ENCODE assay signal across 15 cellular contexts in the genomic region with DNA sequence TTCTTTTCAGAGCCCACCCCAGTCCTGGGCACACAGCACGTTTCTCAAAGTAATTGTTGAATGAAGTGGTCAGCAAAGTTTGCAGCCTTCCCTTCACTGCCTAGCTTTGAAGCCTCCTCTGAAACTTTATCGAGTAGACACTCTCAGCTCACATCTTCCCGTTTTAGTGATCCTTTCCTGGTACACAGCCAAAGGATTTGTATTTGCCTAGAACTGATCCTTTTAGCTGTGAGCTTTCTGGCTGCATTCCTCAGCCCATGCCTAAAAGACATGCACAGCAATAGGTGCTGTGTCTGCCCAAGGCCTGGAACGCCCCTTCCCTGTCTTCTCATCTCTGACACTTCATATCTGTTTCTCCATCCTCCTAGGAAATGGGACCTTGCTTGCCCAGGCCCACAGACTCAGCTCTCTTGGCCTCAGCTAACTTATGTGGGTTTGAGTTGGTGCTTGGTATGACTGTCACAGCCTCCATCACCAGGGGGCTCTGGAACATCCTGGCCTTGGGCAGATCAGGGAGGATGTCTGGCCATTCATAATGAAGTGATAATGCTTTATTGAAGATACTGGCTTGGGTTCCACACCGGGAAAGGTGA.
DNase-seq lines count a peak whose midpoint lies in the region; ATAC-seq, FAIRE-seq and TF ChIP-seq lines count a peak whose summit lies in the region.
"Had no signal": no experiment of that assay in that cellular context is flagged by ENCODE, and none has a peak within 500 bp of the region (broad histone marks: within the 10 kb centered on the region; RNA-seq: fewer than 3 reads in every experiment).

No MANE protein-coding gene starts in this region.

- H3K4me1 ChIP-seq in HepG2 (ENCODE audit: insufficient read depth, low read length) (peaks cover 16% of the 10 kb centered on the region), H9 (ENCODE audit: insufficient read depth, low read length) (no peaks in the 10 kb centered on the region), mesendoderm (ENCODE audit: control insufficient read depth, low read depth, low read length) (no peaks in the 10 kb centered on the region)
- H3K4me1 ChIP-seq: gastrocnemius medialis had no signal

- no peaks in the 10 kb centered on the region for H3K9me3 Mint-ChIP-seq in IgD-negative memory B cell
- H3K9me3 Mint-ChIP-seq in stimulated activated memory B cell treated with anti-CD40 and anti-IgM and Interleukin-4, amounts not matched to agents 10 μg/mL and 1 μg/mL and 100 μg/mL, for 72 hours = no peaks in the 10 kb centered on the region
- H3K9me3 Mint-ChIP-seq in H9 = no peaks in the 10 kb centered on the region; a peak in 2 of 5 replicates

- H3K27ac Mint-ChIP-seq in IgD-negative memory B cell = peak overlapping the region; percentile 19 to 59 (median 44)
- peak overlapping the region; percentile 7 for H3K27ac Mint-ChIP-seq in stimulated activated memory B cell treated with anti-CD40 and anti-IgM and Interleukin-4, amounts not matched to agents 10 μg/mL and 1 μg/mL and 100 μg/mL, for 72 hours
- no peak overlapping the region for H3K27ac Mint-ChIP-seq in H9

- H3K4me3 ChIP-seq in WERI-Rb-1 (ENCODE audit: low read depth, low read length) = no peak overlapping the region
- peak overlapping the region in 1 of 3 experiments; percentile 53; a peak in 2 of 6 replicates for H3K4me3 ChIP-seq in HepG2 (replicated peaks in 1 of 3; ENCODE audit: insufficient read depth in 1 of 3, low read depth in 2 of 3, low read length in 3 of 3)
- H3K4me3 ChIP-seq in mesendoderm (ENCODE audit: low read length) = no peak overlapping the region
- H3K4me3 ChIP-seq: gastrocnemius medialis had no signal

- H3K4me3 Mint-ChIP-seq in IgD-negative memory B cell (peak overlapping the region in 1 of 4 donors; percentile 30), H9 (no peak overlapping the region)
- H3K4me3 Mint-ChIP-seq in stimulated activated memory B cell treated with anti-CD40 and anti-IgM and Interleukin-4, amounts not matched to agents 10 μg/mL and 1 μg/mL and 100 μg/mL, for 72 hours = no peak overlapping the region

- H3K23ac ChIP-seq in H9 (ENCODE audit: insufficient read length, low read depth, low read length) (no peak overlapping the region), mesendoderm (ENCODE audit: low read length) (no peak overlapping the region)

- no peaks in the 10 kb centered on the region for H3K79me1 ChIP-seq in H9 (ENCODE audit: insufficient read depth, low read depth, low read length, poor library complexity, severe bottlenecking)
- no peaks in the 10 kb centered on the region for H3K79me1 ChIP-seq in mesendoderm (ENCODE audit: low read length)

- TF ChIP-seq POLR2A in HepG2 (IDR thresholded peaks at IDR 0.05; ENCODE audit: insufficient read depth in 1 of 2, low read depth in 2 of 2, low read length in 2 of 2) = no peak

- no peak overlapping the region for H3T11ph ChIP-seq in H9 (ENCODE audit: low read length)

- H2AFZ ChIP-seq in HepG2 (ENCODE audit: low read length) (peak overlapping the region; percentile 58), H9 (ENCODE audit: low read length) (no peak overlapping the region)

- POLR2A ChIA-PET in HepG2 (lab: Yijun Ruan, JAX) = no interaction called here

- TF ChIP-seq EP300 in HepG2 (IDR thresholded peaks at IDR 0.05; ENCODE audit: low read depth in 2 of 2, low read length in 2 of 2) = no peak
- no peak for TF ChIP-seq EP300 in HepG2 (CRISPR knock-in tag; IDR thresholded peaks at IDR 0.05; ENCODE audit: borderline replicate concordance)

- H3K27me3 Mint-ChIP-seq in IgD-negative memory B cell (peaks cover 2% of the 10 kb centered on the region), H9 (ENCODE audit: low read depth) (peaks cover 5% of the 10 kb centered on the region)
- no peaks in the 10 kb centered on the region for H3K27me3 Mint-ChIP-seq in stimulated activated memory B cell treated with anti-CD40 and anti-IgM and Interleukin-4, amounts not matched to agents 10 μg/mL and 1 μg/mL and 100 μg/mL, for 72 hours

- H3K4ac ChIP-seq in H9 (ENCODE audit: low read depth, low read length) = no peak overlapping the region
- no peak overlapping the region for H3K4ac ChIP-seq in mesendoderm (ENCODE audit: low read depth, low read length)

- H3K23me2 ChIP-seq in H9 (ENCODE audit: insufficient read length, low read depth, low read length, poor library complexity, severe bottlenecking) = no peaks in the 10 kb centered on the region

- no peak overlapping the region for H3K27ac ChIP-seq in WERI-Rb-1
- H3K27ac ChIP-seq in HepG2 (ENCODE audit: extremely low read length, insufficient read depth, low read length) = no peak overlapping the region
- H3K27ac ChIP-seq in H9 (ENCODE audit: insufficient read length, low read depth, low read length) = no peak overlapping the region
- H3K27ac ChIP-seq in mesendoderm (ENCODE audit: low read depth, low read length) = no peak overlapping the region
- H3K27ac ChIP-seq: gastrocnemius medialis had no signal

- H3K79me2 ChIP-seq in HepG2 (ENCODE audit: insufficient read depth, low read length) = no peaks in the 10 kb centered on the region
- no peaks in the 10 kb centered on the region for H3K79me2 ChIP-seq in H9 (ENCODE audit: insufficient read depth, low read length)
- H3K79me2 ChIP-seq in mesendoderm (ENCODE audit: control insufficient read depth, insufficient read depth, low read length) = no peaks in the 10 kb centered on the region

- DNase-seq in WERI-Rb-1 (no peak), HepG2 (ENCODE audit: low spot score) (no peak), H9 (no peak), NCI-H774 (lab: John Stamatoyannopoulos, UW) (no peak), mesendoderm (no peak)
- DNase-seq: activated gamma-delta T cell treated with Interleukin-2 at 50 U/mL for 16 hours, DMS79, SHP77 had no signal

- H3K9me3 ChIP-seq in WERI-Rb-1 (ENCODE audit: severe bottlenecking) (no peaks in the 10 kb centered on the region), HepG2 (ENCODE audit: low read length) (peaks cover 4% of the 10 kb centered on the region; the same call in 1 of the 2 replicates), H9 (ENCODE audit: control insufficient read depth, low read depth, low read length) (no peaks in the 10 kb centered on the region)
- H3K9me3 ChIP-seq: gastrocnemius medialis had no signal

- H4K5ac ChIP-seq in H9 (ENCODE audit: insufficient read length, low read depth, low read length) (no peak overlapping the region), mesendoderm (ENCODE audit: low read length) (no peak overlapping the region)

- in situ Hi-C loops in HepG2 (cut with HindIII; ENCODE audit: extremely low pct_ligation_motif_present, low pct_unique_long_range_greater_than_20kb) = no loop called here

- no peak overlapping the region for H2AK5ac ChIP-seq in H9 (ENCODE audit: insufficient read length, low read length)
- H2AK5ac ChIP-seq in mesendoderm (ENCODE audit: low read length) = no peak overlapping the region

- no peak overlapping the region for H2BK20ac ChIP-seq in H9 (ENCODE audit: low read depth, low read length, poor library complexity, severe bottlenecking)

- no peak overlapping the region for H2BK15ac ChIP-seq in H9 (ENCODE audit: low read depth, low read length)
- no peak overlapping the region for H2BK15ac ChIP-seq in mesendoderm (replicated peaks; ENCODE audit: low read depth)

- H2BK5ac ChIP-seq in H9 (ENCODE audit: insufficient read length, low read length) (no peak overlapping the region), mesendoderm (ENCODE audit: low read length) (no peak overlapping the region)

- ATAC-seq in HepG2 (peak; percentile 63), GM18861 (IDR thresholded peaks at IDR 0.05; ENCODE audit: unreplicated experiment) (no peak)
- no peak for ATAC-seq in stimulated activated memory B cell treated with anti-CD40 and anti-IgM and Interleukin-4, amounts not matched to agents 10 μg/mL and 1 μg/mL and 100 μg/mL, for 72 hours
- ATAC-seq: activated CD4-positive, CD25-positive, alpha-beta regulatory T cell treated with anti-CD3 and anti-CD28 coated beads, Interleukin-2, amount 50 U/mL, for 24 hours had no signal

- peaks cover 3% of the 10 kb centered on the region for H3K36me3 Mint-ChIP-seq in IgD-negative memory B cell
- no peaks in the 10 kb centered on the region for H3K36me3 Mint-ChIP-seq in stimulated activated memory B cell treated with anti-CD40 and anti-IgM and Interleukin-4, amounts not matched to agents 10 μg/mL and 1 μg/mL and 100 μg/mL, for 72 hours
- H3K36me3 Mint-ChIP-seq in H9 (ENCODE audit: insufficient read depth in 1 of 3, low read depth in 3 of 3) = no peaks in the 10 kb centered on the region

- no peak for TF ChIP-seq RAD21 in HepG2 (CRISPR knock-in tag; IDR thresholded peaks at IDR 0.05)

- WGBS in HepG2 (ENCODE audit: low lambda C conversion rate) = 20% methylated on average over 5 of the region's 5 CpGs
- no CpG with 5 or more reads among the region's 5 CpGs for WGBS in H9 (ENCODE audit: extremely low coverage, insufficient read length, low lambda C conversion rate)
- WGBS in mesendoderm (ENCODE audit: extremely low coverage, insufficient coverage, low lambda C conversion rate) = no CpG with 5 or more reads among the region's 5 CpGs

- BruUV-seq in HepG2 (replicated peaks; lab: Mats Ljungman, UMichigan) = no TSS peak

- H4K8ac ChIP-seq in H9 (replicated peaks; ENCODE audit: insufficient read length, low read depth, low read length) = no peak overlapping the region
- no peak overlapping the region for H4K8ac ChIP-seq in mesendoderm (ENCODE audit: low read depth, low read length)

- H2BK120ac ChIP-seq in H9 (ENCODE audit: low read depth, low read length, poor library complexity, severe bottlenecking) (no peak overlapping the region), mesendoderm (ENCODE audit: low read depth, low read length) (no peak overlapping the region)

- CTCF ChIA-PET in HepG2 (lab: Yijun Ruan, JAX; ENCODE audit: low intra/inter-chr PET ratio, low total read pairs) = no interaction called here

- no peak overlapping the region for H3K56ac ChIP-seq in H9 (ENCODE audit: insufficient read length, low read depth, low read length)
- H3K56ac ChIP-seq in mesendoderm (ENCODE audit: low read length) = no peak overlapping the region

- H3K4me2 ChIP-seq in HepG2 (ENCODE audit: low read depth, low read length) (peak overlapping the region; percentile 77), H9 (ENCODE audit: insufficient read depth, insufficient read length, low read length) (no peak overlapping the region), mesendoderm (ENCODE audit: low read length) (no peak overlapping the region)

- H4K91ac ChIP-seq in H9 (ENCODE audit: insufficient read length, low read depth, low read length) = no peak overlapping the region

- H3K36me3 ChIP-seq in WERI-Rb-1 = no peaks in the 10 kb centered on the region
- H3K36me3 ChIP-seq in HepG2 (replicated peaks in 1 of 2; ENCODE audit: control insufficient read depth in 1 of 2, insufficient read depth in 2 of 2, low read length in 2 of 2) = no peaks in the 10 kb centered on the region
- no peaks in the 10 kb centered on the region for H3K36me3 ChIP-seq in mesendoderm (ENCODE audit: control insufficient read depth, insufficient read depth, low read length)
- H3K36me3 ChIP-seq: gastrocnemius medialis had no signal

- H4K20me1 ChIP-seq in HepG2 (ENCODE audit: insufficient read depth, low read length) (no peaks in the 10 kb centered on the region), H9 (ENCODE audit: control insufficient read depth, insufficient read depth, insufficient read length) (no peaks in the 10 kb centered on the region)

- intact Hi-C loops in HepG2 (cut with micrococcal nuclease; ENCODE audit: unreplicated experiment) = no loop called here

- H3K27me3 ChIP-seq in WERI-Rb-1 (ENCODE audit: insufficient read depth, low read depth, severe bottlenecking) (no peaks in the 10 kb centered on the region), HepG2 (ENCODE audit: control insufficient read depth in 1 of 2, insufficient read depth in 2 of 2, low read length in 2 of 2) (peaks cover 3 to 22% of the 10 kb centered on the region in 2 experiments; a peak in 3 of 5 replicates), H9 (ENCODE audit: insufficient read depth, low read length) (no peaks in the 10 kb centered on the region), mesendoderm (ENCODE audit: insufficient read depth, low read length, poor library complexity) (no peaks in the 10 kb centered on the region)

- H3K9ac ChIP-seq in HepG2 (ENCODE audit: insufficient read depth, low read depth, low read length) (no peak overlapping the region), H9 (ENCODE audit: extremely low read depth, insufficient read length, low read length) (no peak overlapping the region), mesendoderm (ENCODE audit: low read length) (no peak overlapping the region)

- H3K14ac ChIP-seq in H9 (ENCODE audit: insufficient read depth, low read length) = no peak overlapping the region

- FAIRE-seq in HepG2 (lab: Jason Lieb, UNC) = peak; percentile 39
- FAIRE-seq: colon, HTR-8/SVneo had no signal

- H3K4me1 Mint-ChIP-seq in IgD-negative memory B cell (peaks cover 11 to 29% (median 22%) of the 10 kb centered on the region in 3 donors), H9 (peaks cover 0 to 15% of the 10 kb centered on the region in 2 experiments; a peak in 2 of 4 replicates)
- H3K4me1 Mint-ChIP-seq in stimulated activated memory B cell treated with anti-CD40 and anti-IgM and Interleukin-4, amounts not matched to agents 10 μg/mL and 1 μg/mL and 100 μg/mL, for 72 hours = peaks cover 49% of the 10 kb centered on the region

- H3K18ac ChIP-seq in H9 (ENCODE audit: insufficient read length, low read depth, low read length) = no peak overlapping the region
- no peak overlapping the region for H3K18ac ChIP-seq in mesendoderm (ENCODE audit: low read length)

- H2BK12ac ChIP-seq in H9 (ENCODE audit: insufficient read length, low read depth, low read length) = no peak overlapping the region

- 0 out of 2 replicates have a peak, but pooled peaks have one; percentile 2 for TF ChIP-seq CTCF in WERI-Rb-1 (IDR thresholded peaks at IDR 0.05; ENCODE audit: low read depth, low read length)
- peak; percentile 33 for TF ChIP-seq CTCF in HepG2 (CRISPR knock-in tag; IDR thresholded peaks at IDR 0.05)
- TF ChIP-seq CTCF in H9 (conservative IDR thresholded peaks at IDR 0.05) = no peak; the same call in 2 of the 3 replicates

Comparison
In these comparisons a context has a peak if more than half of its experiments do, and no peak if none do; other contexts are left out.
1. H3K27ac Mint-ChIP-seq: peak in IgD-negative memory B cell (3 of 3) and stimulated activated memory B cell treated with anti-CD40 and anti-IgM and Interleukin-4, amounts not matched to agents 10 μg/mL and 1 μg/mL and 100 μg/mL, for 72 hours (single experiment); none in H9 (0 of 3).